23 cellular contexts compared by ENCODE assay signal in genomic region chr11:130418756-130419155, GRCh38. TPM values are rescaled to one million over a fixed set of nuclear protein-coding genes. Genes with fewer than 3 reads are reported as not detected.
DNase-seq lines count a peak whose midpoint lies in the region; ATAC-seq and TF ChIP-seq lines count a peak whose summit lies in the region.
"Had no signal": no experiment of that assay in that cellular context is flagged by ENCODE, and none has a peak within 500 bp of the region (broad histone marks: within the 10 kb centered on the region; RNA-seq: fewer than 3 reads in every experiment).

No MANE protein-coding gene starts in this region.

- no peak overlapping the region for H3K27ac Mint-ChIP-seq in T-helper 2 cell treated with Interferon-gamma antibody and Interleukin-4, amounts not matched to agents 5 μg/mL and 100 μg/mL, for 36 hours
- peak overlapping the region in 1 of 7 donors; percentile 58 for H3K27ac Mint-ChIP-seq in CD14-positive monocyte
- H3K27ac Mint-ChIP-seq: stimulated activated naive CD8-positive, alpha-beta T cell treated with anti-CD3 and anti-CD28 coated beads, Interleukin-15, Interleukin-2, amounts not matched to agents 100 ng/mL and 50 ng/mL, for 24 hours had no signal

- ATAC-seq in lower lobe of right lung (peak; percentile 37 to 59), GM18511 (IDR thresholded peaks at IDR 0.05; ENCODE audit: unreplicated experiment) (no peak)
- ATAC-seq: left colon, mucosa of descending colon, right lobe of liver had no signal

- DNase-seq in HCEC 1CT, result peak; percentile 22
- DNase-seq in lower lobe of right lung, result no peak
- DNase-seq in transverse colon, result no peak
- no peak for DNase-seq in T-helper 2 cell treated with Interferon-gamma antibody and Interleukin-4, amounts not matched to agents 5 μg/mL and 100 μg/mL, for 36 hours (ENCODE audit: low spot score)
- DNase-seq in CD14-positive monocyte (ENCODE audit: low spot score), result no peak
- DNase-seq: activated CD4-positive, alpha-beta T cell treated with anti-CD3 and anti-CD28 coated beads, Interleukin-2, amount 50 U/mL, for 1 hour; activated CD8-positive, alpha-beta memory T cell treated with anti-CD3 and anti-CD28 coated beads, Interleukin-2, amount 50 U/mL, for 48 hours; activated gamma-delta T cell; adrenal gland; BE2C; foreskin melanocyte; left colon; MM.1S; mucosa of descending colon; NCI-H1694 treated with DMSO at 0.1 percent for 48 hours; NCI-H510A; right lobe of liver; stimulated activated CD4-positive, alpha-beta T cell treated with anti-CD3 and anti-CD28 coated beads, Interleukin-1b, Interleukin-23, amount 100 ng/mL, for 48 hours had no signal

- TF ChIP-seq CTCF in lower lobe of right lung (IDR thresholded peaks at IDR 0.05), result no peak
- no peak for TF ChIP-seq CTCF in transverse colon (IDR thresholded peaks at IDR 0.05)
- no peak for TF ChIP-seq CTCF in CD14-positive monocyte (IDR thresholded peaks at IDR 0.05)

- no peaks in the 10 kb centered on the region for H3K4me1 Mint-ChIP-seq in T-helper 2 cell treated with Interferon-gamma antibody and Interleukin-4, amounts not matched to agents 5 μg/mL and 100 μg/mL, for 36 hours (ENCODE audit: low read depth)
- H3K4me1 Mint-ChIP-seq in CD14-positive monocyte, result peaks cover 9% of the 10 kb centered on the region
- H3K4me1 Mint-ChIP-seq: central memory CD8-positive, alpha-beta T cell had no signal

- H3K9me3 ChIP-seq in lower lobe of right lung (no peaks in the 10 kb centered on the region), transverse colon (no peaks in the 10 kb centered on the region)
- H3K9me3 ChIP-seq: adrenal gland, BE2C, mucosa of descending colon, right lobe of liver had no signal

- in situ Hi-C loops in transverse colon (cut with MboI; ENCODE audit: low pct_ligation_motif_present in 1 of 4, low pct_unique_long_range_greater_than_20kb in 1 of 4, low sequenced_read_pairs in 3 of 4), result loop anchor here in 1 of 4 donors (25.0 kb wide), 1 partner anchor 206 kb away; no protein-coding TSS in a partner anchor

- no peak for TF ChIP-seq POLR2A in transverse colon (IDR thresholded peaks at IDR 0.05)

- H3K27me3 ChIP-seq in lower lobe of right lung (ENCODE audit: low read depth) (peaks cover 5% of the 10 kb centered on the region), transverse colon (no peaks in the 10 kb centered on the region)
- H3K27me3 ChIP-seq: adrenal gland, right lobe of liver had no signal

- 20 to 71% methylated on average over 3 to 12 of the region's 12 CpGs for WGBS in transverse colon (ENCODE audit: low coverage in 1 of 2), 2 donors

- intact Hi-C loops in lower lobe of right lung (cut with DNase I), result no loop called here
- intact Hi-C loops in transverse colon (cut with DNase I; ENCODE audit: low total_unique reads), result no loop called here
- intact Hi-C loops in CD14-positive monocyte (cut with micrococcal nuclease), result no loop called here

- no peak for TF ChIP-seq EP300 in transverse colon (IDR thresholded peaks at IDR 0.05; ENCODE audit: low read depth)

- H3K4me3 Mint-ChIP-seq in T-helper 2 cell treated with Interferon-gamma antibody and Interleukin-4, amounts not matched to agents 5 μg/mL and 100 μg/mL, for 36 hours, result no peak overlapping the region
- no peak overlapping the region for H3K4me3 Mint-ChIP-seq in CD14-positive monocyte
- H3K4me3 Mint-ChIP-seq: central memory CD8-positive, alpha-beta T cell; stimulated activated naive CD8-positive, alpha-beta T cell treated with anti-CD3 and anti-CD28 coated beads, Interleukin-15, Interleukin-2, amounts not matched to agents 100 ng/mL and 50 ng/mL, for 24 hours had no signal

- H3K36me3 ChIP-seq in lower lobe of right lung (no peaks in the 10 kb centered on the region), transverse colon (no peaks in the 10 kb centered on the region)
- H3K36me3 ChIP-seq: adrenal gland, BE2C, right lobe of liver had no signal

- peak overlapping the region; percentile 69 for H3K27ac ChIP-seq in cingulate gyrus (ENCODE audit: low read depth, low read length)
- H3K27ac ChIP-seq in lower lobe of right lung, result peak overlapping the region; percentile 71
- peak overlapping the region in 3 of 4 donors; percentile 34 to 51 (median 42) for H3K27ac ChIP-seq in transverse colon
- H3K27ac ChIP-seq: adrenal gland, right lobe of liver, RWPE1 had no signal

- peaks cover 5% of the 10 kb centered on the region for H3K27me3 Mint-ChIP-seq in T-helper 2 cell treated with Interferon-gamma antibody and Interleukin-4, amounts not matched to agents 5 μg/mL and 100 μg/mL, for 36 hours (ENCODE audit: low read depth)
- H3K27me3 Mint-ChIP-seq in CD14-positive monocyte (ENCODE audit: low read depth in 3 of 3), result peaks cover 23 to 32% (median 29%) of the 10 kb centered on the region in 3 donors

- H3K9me3 Mint-ChIP-seq in T-helper 2 cell treated with Interferon-gamma antibody and Interleukin-4, amounts not matched to agents 5 μg/mL and 100 μg/mL, for 36 hours, result no peaks in the 10 kb centered on the region
- H3K9me3 Mint-ChIP-seq in CD14-positive monocyte, result no peaks in the 10 kb centered on the region
- H3K9me3 Mint-ChIP-seq: central memory CD8-positive, alpha-beta T cell; stimulated activated naive CD8-positive, alpha-beta T cell treated with anti-CD3 and anti-CD28 coated beads, Interleukin-15, Interleukin-2, amounts not matched to agents 100 ng/mL and 50 ng/mL, for 24 hours had no signal

- no peaks in the 10 kb centered on the region for H3K36me3 Mint-ChIP-seq in T-helper 2 cell treated with Interferon-gamma antibody and Interleukin-4, amounts not matched to agents 5 μg/mL and 100 μg/mL, for 36 hours (ENCODE audit: low read depth)
- no peaks in the 10 kb centered on the region for H3K36me3 Mint-ChIP-seq in CD14-positive monocyte

- H3K4me3 ChIP-seq in lower lobe of right lung, result no peak overlapping the region
- no peak overlapping the region for H3K4me3 ChIP-seq in transverse colon
- H3K4me3 ChIP-seq: adrenal gland, mucosa of descending colon, right lobe of liver had no signal

- H3K4me1 ChIP-seq in lower lobe of right lung, result peaks cover 31% of the 10 kb centered on the region
- peaks cover 0 to 7% (median 3%) of the 10 kb centered on the region in 4 donors for H3K4me1 ChIP-seq in transverse colon
- H3K4me1 ChIP-seq: adrenal gland, BE2C had no signal

RNA-seq across cellular contexts. Expression of gene ADAMTS8, which starts 9.7 kb away (rescaled TPM):
- total RNA-seq in lower lobe of right lung (23.0 TPM), transverse colon (under 1 TPM in 3 of 4 donors, not detected in 1; 0.27 to 1.00 (median 0.95) TPM)
- polyA plus RNA-seq in CD14-positive monocyte, result not detected

RNA-seq across cellular contexts. Expression of gene ADAMTS15, which starts 29.7 kb away (rescaled TPM):
- total RNA-seq in lower lobe of right lung, result 8.4 TPM
- 1 to 10 TPM; 1.6 to 8.2 (median 2.4) TPM for total RNA-seq in transverse colon
- not detected for polyA plus RNA-seq in CD14-positive monocyte

Comparison
In these comparisons a context has a peak if more than half of its experiments do, and no peak if none do; other contexts are left out.
1. RNA of gene ADAMTS8, which starts 9.7 kb away (total RNA-seq): 23.0 TPM in lower lobe of right lung (single experiment); 0.27 to 1.00 TPM in transverse colon; every median in the first group is over 10 times any median in the second.
2. Peak in every context shown above with its lines, with median percentiles within 50 percentile points of each other: H3K27ac ChIP-seq.